ENCODE assay signal across 8 cellular contexts in the genomic region with DNA sequence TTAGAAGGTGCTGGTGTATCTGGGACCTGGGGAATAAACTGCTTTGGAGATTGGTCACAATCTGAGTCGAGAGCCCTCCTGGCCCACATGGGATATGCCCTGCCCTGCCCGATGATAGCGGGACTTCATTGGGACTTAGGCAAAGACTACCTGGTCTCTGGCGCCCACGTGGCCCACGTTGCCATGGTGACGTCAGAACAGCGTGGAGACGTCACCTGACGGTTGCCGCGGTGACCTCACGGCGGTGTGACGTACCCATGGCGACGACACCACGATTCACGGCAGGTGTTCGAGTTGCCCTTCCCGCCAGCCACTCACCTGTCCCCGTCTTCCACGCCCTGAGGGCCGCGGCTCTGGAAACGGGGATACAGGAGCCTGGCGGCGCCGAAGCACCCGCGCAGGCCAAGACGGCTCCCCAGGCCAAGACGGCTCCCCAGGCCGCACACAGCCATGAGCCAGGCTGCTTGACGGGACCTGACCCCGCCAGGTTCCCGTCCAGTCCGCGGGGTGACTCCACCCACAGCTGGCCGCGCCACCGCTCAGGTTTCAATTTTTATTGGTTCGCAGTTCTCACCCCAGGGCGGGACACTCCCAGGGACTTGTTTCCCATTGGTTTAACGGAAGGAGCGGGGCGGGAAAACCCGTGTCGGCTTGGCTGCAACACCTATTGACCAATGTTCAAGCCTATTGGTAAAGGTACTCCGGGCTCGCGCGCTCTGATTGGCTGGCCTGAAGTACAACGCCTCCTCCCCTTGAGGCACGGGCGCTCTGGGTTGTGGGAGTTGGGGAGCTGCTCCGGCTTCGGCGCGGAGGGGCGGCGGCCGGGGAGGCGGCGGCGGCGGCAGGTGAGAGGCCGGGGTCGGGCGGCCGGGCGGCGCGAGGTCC. TPM values are rescaled to one million over a fixed set of nuclear protein-coding genes. Genes with fewer than 3 reads are reported as not detected.
DNase-seq lines count a peak whose midpoint lies in the region; ATAC-seq and TF ChIP-seq lines count a peak whose summit lies in the region.

A gene (minus strand): TSS at position 476 of the 885 bp plus-strand sequence. CDS start 24 bp downstream, at position 452.
A gene (plus strand): TSS at position 766 of the 885 bp plus-strand sequence. CDS start 1,029 bp downstream, outside the sequence.

- H3K9me3 Mint-ChIP-seq in endothelial cell (ENCODE audit: unreplicated experiment) (no peaks in the 10 kb centered on the region), mesothelial cell of epicardium (no peaks in the 10 kb centered on the region)

- no peaks in the 10 kb centered on the region for H3K9me3 ChIP-seq in OCI-LY3 (ENCODE audit: insufficient read depth, low read length)

- ATAC-seq in GM21515 (IDR thresholded peaks at IDR 0.05; ENCODE audit: unreplicated experiment) = peak; percentile 94

- H2AFZ ChIP-seq in OCI-LY3 (ENCODE audit: low read depth, low read length) = peak within 1 kb of the TSS; percentile 66

- peak within 1 kb of the TSS; percentile 79 for H3K27ac ChIP-seq in OCI-LY3 (ENCODE audit: low read length)

- TF ChIP-seq CTCF in OCI-LY3 (IDR thresholded peaks at IDR 0.05; ENCODE audit: low read depth, low read length) (no peak), endothelial cell (IDR thresholded peaks at IDR 0.05; ENCODE audit: unreplicated experiment) (no peak), mesothelial cell of epicardium (IDR thresholded peaks at IDR 0.05; ENCODE audit: unreplicated experiment) (no peak)

- H3K27ac Mint-ChIP-seq in endothelial cell (ENCODE audit: unreplicated experiment) (peak within 1 kb of the TSS; percentile 78), mesothelial cell of epicardium (peak within 1 kb of the TSS; percentile 96)

- peak within 1 kb of the TSS; percentile 97 for H3K9ac ChIP-seq in OCI-LY3 (ENCODE audit: low read length)

- H3K4me1 ChIP-seq in OCI-LY3 (ENCODE audit: low read length) = peaks cover 15% of the 10 kb centered on the region

- no peaks in the 10 kb centered on the region for H4K20me1 ChIP-seq in OCI-LY3 (ENCODE audit: insufficient read depth, low read length)

- no peaks in the 10 kb centered on the region for H3K27me3 ChIP-seq in OCI-LY3 (ENCODE audit: low read depth, low read length)

- DNase-seq in D341Med (ENCODE audit: low spot score) (peak; percentile 98), HuH-7 (ENCODE audit: low spot score) (peak; percentile 99), endothelial cell (ENCODE audit: low spot score) (peak; percentile 97), mesothelial cell of epicardium (ENCODE audit: low spot score in 2 of 2, unreplicated experiment in 2 of 2) (peak; percentile 92 to 96)
- DNase-seq in activated CD8-positive, alpha-beta memory T cell treated with anti-CD3 and anti-CD28 coated beads, Interleukin-2, amount 50 U/mL, for 48 hours = peak; percentile 95
- peak; percentile 96 to 98 for DNase-seq in stimulated activated CD8-positive, alpha-beta memory T cell treated with anti-CD3 and anti-CD28 coated beads, Interleukin-15, amount 100 ng/mL, for 48 hours (ENCODE audit: low read depth in 2 of 2)

- peak within 1 kb of the TSS; percentile 100 for H3K4me2 ChIP-seq in OCI-LY3 (ENCODE audit: low read length)

- H3K36me3 ChIP-seq in OCI-LY3 (replicated peaks; ENCODE audit: low read depth, low read length) = peaks cover 41% of the 10 kb centered on the region

- H3K4me1 Mint-ChIP-seq in endothelial cell (ENCODE audit: unreplicated experiment) (peaks cover 40% of the 10 kb centered on the region), mesothelial cell of epicardium (peaks cover 20% of the 10 kb centered on the region)

- H3K79me2 ChIP-seq in OCI-LY3 (ENCODE audit: low read length) = peaks cover 21% of the 10 kb centered on the region

- H3K36me3 Mint-ChIP-seq in endothelial cell (ENCODE audit: low read depth, unreplicated experiment) (peaks cover 10% of the 10 kb centered on the region), mesothelial cell of epicardium (peaks cover 7% of the 10 kb centered on the region)

- H3K27me3 Mint-ChIP-seq in endothelial cell (ENCODE audit: unreplicated experiment) (peaks cover 2% of the 10 kb centered on the region), mesothelial cell of epicardium (ENCODE audit: low read depth) (no peaks in the 10 kb centered on the region)

- peak within 1 kb of the TSS; percentile 100 for H3K4me3 ChIP-seq in OCI-LY3 (ENCODE audit: low read length)

- H3K4me3 Mint-ChIP-seq in endothelial cell (ENCODE audit: unreplicated experiment) (peak within 1 kb of the TSS; percentile 94), mesothelial cell of epicardium (peak within 1 kb of the TSS; percentile 87)

RNA-seq across cellular contexts. Expression of the first gene that starts in this region (rescaled TPM):
- total RNA-seq in endothelial cell (ENCODE audit: unreplicated experiment) (41.6 TPM), mesothelial cell of epicardium (24.3 to 26.4 TPM (median 26.2 TPM) in 3 replicates)

RNA-seq across cellular contexts. Expression of the second gene that starts in this region (rescaled TPM):
- 40.7 TPM for total RNA-seq in endothelial cell (ENCODE audit: unreplicated experiment)
- total RNA-seq in mesothelial cell of epicardium = 17.3 to 19.6 TPM (median 18.0 TPM) in 3 replicates

Comparison
In these comparisons a context has a peak if more than half of its experiments do, and no peak if none do; other contexts are left out.
1. Peak in every context shown above with its lines: DNase-seq, ATAC-seq, H3K4me3 ChIP-seq and H3K27ac ChIP-seq.